In genomic region chr14:21269252-21270046, GRCh38 we compare ENCODE assay signal across 1 cellular context.
TF ChIP-seq lines count a peak whose summit lies in the region.

TSS of gene HNRNPC (minus strand) at chr14:21269442. CDS start at chr14:21234193, 35,249 bp downstream.

TF ChIP-seq in HepG2, 621 proteins besides CTCF, POLR2A, EP300 and RAD21 (continued from another document):
- TF ChIP-seq ZNF142 (CRISPR knock-in tag; IDR thresholded peaks at IDR 0.05) (no peak), MED13 (CRISPR knock-in tag; IDR thresholded peaks at IDR 0.05) (peak; percentile 40; the same call in 1 of the 2 replicates), ZNF263 (CRISPR knock-in tag; IDR thresholded peaks at IDR 0.05) (peak; percentile 64)
